ENCODE assay signal across 1 cellular context in the genomic region with DNA sequence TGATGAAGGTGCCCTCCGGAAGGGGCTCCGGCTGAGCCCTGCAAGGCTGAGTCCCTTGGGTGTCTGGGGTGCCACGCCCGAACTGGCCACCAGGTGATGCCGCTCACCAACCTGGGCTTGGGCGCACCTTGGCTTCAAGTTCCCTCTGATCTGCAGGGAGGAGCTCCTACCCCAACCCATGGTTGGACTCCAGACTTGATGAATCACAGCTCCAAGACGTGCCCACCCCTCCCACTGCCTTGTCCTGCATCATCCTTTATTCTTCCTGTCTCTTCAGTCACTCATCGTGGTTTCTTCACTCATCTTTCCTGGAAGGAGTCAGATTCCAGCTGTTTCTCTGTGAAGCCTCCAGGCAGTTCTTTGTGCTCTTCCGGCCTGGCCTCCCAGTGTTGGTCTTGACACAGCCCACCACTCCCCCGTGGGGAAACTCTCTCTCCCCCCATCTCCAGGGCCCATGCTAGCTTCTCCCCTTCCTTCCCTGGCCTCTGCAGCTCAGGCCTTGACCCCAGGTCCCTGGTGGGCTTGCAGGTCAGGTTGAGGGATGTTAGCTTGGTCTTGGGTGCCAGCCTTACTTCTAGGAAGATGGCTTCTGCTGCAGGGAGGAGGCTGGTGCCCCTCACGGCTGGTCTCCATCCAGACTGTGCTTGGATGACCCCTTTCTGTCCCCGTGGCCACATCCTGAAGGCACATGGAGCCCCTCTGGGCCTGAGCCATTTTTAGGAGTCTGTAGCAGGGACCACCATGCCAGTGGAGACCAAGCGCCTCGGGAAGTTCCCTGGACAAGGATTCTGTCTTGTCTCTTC.
TF ChIP-seq lines count a peak whose summit lies in the region.

No MANE protein-coding gene starts in this region.

TF ChIP-seq in endothelial cell of umbilical vein, 7 proteins besides CTCF, POLR2A, EP300 and RAD21 (continued from another document):
- TF ChIP-seq, protein P1, sequence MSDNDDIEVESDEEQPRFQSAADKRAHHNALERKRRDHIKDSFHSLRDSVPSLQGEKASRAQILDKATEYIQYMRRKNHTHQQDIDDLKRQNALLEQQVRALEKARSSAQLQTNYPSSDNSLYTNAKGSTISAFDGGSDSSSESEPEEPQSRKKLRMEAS (IDR thresholded peaks at IDR 0.05; ENCODE audit: insufficient read depth, insufficient read length), result no peak
- TF ChIP-seq FOS (IDR thresholded peaks at IDR 0.05; ENCODE audit: borderline replicate concordance, insufficient read depth, low read length), result no peak
